Comparison of ENCODE assay signal across 18 cellular contexts in genomic region chr6:91337967-91338366, GRCh38.
DNase-seq lines count a peak whose midpoint lies in the region; ATAC-seq and TF ChIP-seq lines count a peak whose summit lies in the region.
"Had no signal": no experiment of that assay in that cellular context is flagged by ENCODE, and none has a peak within 500 bp of the region (broad histone marks: within the 10 kb centered on the region; RNA-seq: fewer than 3 reads in every experiment).

No MANE protein-coding gene starts in this region.

- no peak overlapping the region for H3K27ac Mint-ChIP-seq in Caco-2 (ENCODE audit: unreplicated experiment)
- no peak overlapping the region for H3K27ac Mint-ChIP-seq in HFFc6
- H3K27ac Mint-ChIP-seq in osteocyte (ENCODE audit: unreplicated experiment) = no peak overlapping the region

- no peak overlapping the region for H3K4me3 ChIP-seq in Caco-2 (ENCODE audit: low read depth, low read length)
- no peak overlapping the region for H3K4me3 ChIP-seq in colonic mucosa
- H3K4me3 ChIP-seq: pancreas had no signal

- H3K27me3 Mint-ChIP-seq in Caco-2 (ENCODE audit: insufficient read depth, unreplicated experiment) = peaks cover 3% of the 10 kb centered on the region
- H3K27me3 Mint-ChIP-seq in HFFc6 (ENCODE audit: insufficient read depth) = no peaks in the 10 kb centered on the region; the same call in 1 of the 2 replicates
- no peaks in the 10 kb centered on the region for H3K27me3 Mint-ChIP-seq in osteocyte (ENCODE audit: unreplicated experiment)

- H3K36me3 ChIP-seq in Caco-2 (ENCODE audit: control insufficient read depth, insufficient read depth, low read length) (no peaks in the 10 kb centered on the region), colonic mucosa (no peaks in the 10 kb centered on the region)
- H3K36me3 ChIP-seq: pancreas had no signal

- POLR2A ChIA-PET in Caco-2 (lab: Charles Lee) = no interaction called here

- no peak overlapping the region for H3K9ac ChIP-seq in colonic mucosa (ENCODE audit: low read depth in 2 of 2, low read length in 2 of 2)

- DNase-seq in Caco-2 (no peak), HFFc6 (no peak), colonic mucosa (no peak), osteocyte (ENCODE audit: extremely low spot score, unreplicated experiment) (no peak), NCI-H146 treated with DMSO at 0.1 percent for 48 hours (lab: John Stamatoyannopoulos, UW; ENCODE audit: unreplicated experiment) (no peak)
- DNase-seq: activated CD4-positive, alpha-beta T cell treated with anti-CD3 and anti-CD28 coated beads for 48 hours; activated CD8-positive, alpha-beta memory T cell treated with anti-CD3 and anti-CD28 coated beads, Interleukin-2, amount 50 U/mL, for 48 hours; activated gamma-delta T cell treated with Interleukin-2 at 50 U/mL for 16 hours; anterior cingulate cortex; C1 segment of cervical spinal cord; NCI-H1048; NCI-H526 treated with DMSO at 0.1 percent for 48 hours; pancreas; small intestine; T1000 had no signal

- no peaks in the 10 kb centered on the region for H3K36me3 Mint-ChIP-seq in Caco-2 (ENCODE audit: insufficient read depth, unreplicated experiment)
- H3K36me3 Mint-ChIP-seq in HFFc6 (ENCODE audit: low read depth) = no peaks in the 10 kb centered on the region; the same call in 1 of the 2 replicates
- peaks cover 10% of the 10 kb centered on the region for H3K36me3 Mint-ChIP-seq in osteocyte (ENCODE audit: unreplicated experiment)

- ATAC-seq in HG02870 (IDR thresholded peaks at IDR 0.05; ENCODE audit: unreplicated experiment) (no peak), GM18498 (IDR thresholded peaks at IDR 0.05; ENCODE audit: unreplicated experiment) (no peak)
- ATAC-seq: pancreas had no signal

- H3K9me3 ChIP-seq in Caco-2 = no peaks in the 10 kb centered on the region
- H3K9me3 ChIP-seq in colonic mucosa = no peaks in the 10 kb centered on the region
- H3K9me3 ChIP-seq: pancreas had no signal

- H3K4me1 Mint-ChIP-seq in Caco-2 (ENCODE audit: low read depth, unreplicated experiment) (no peaks in the 10 kb centered on the region), HFFc6 (ENCODE audit: low read depth) (no peaks in the 10 kb centered on the region), osteocyte (ENCODE audit: unreplicated experiment) (peaks cover 8% of the 10 kb centered on the region)

- TF ChIP-seq CTCF in Caco-2 (IDR thresholded peaks at IDR 0.05; ENCODE audit: insufficient read depth in 1 of 2, low read depth in 1 of 2, low read length in 1 of 2, severe bottlenecking in 1 of 2, unreplicated experiment in 1 of 2) (peak; percentile 11 to 29), HFFc6 (IDR thresholded peaks at IDR 0.05) (peak; percentile 58), colonic mucosa (IDR thresholded peaks at IDR 0.05) (peak; percentile 17), osteocyte (IDR thresholded peaks at IDR 0.05) (peak; percentile 19)

- H3K9me3 Mint-ChIP-seq in Caco-2 (ENCODE audit: unreplicated experiment) (no peaks in the 10 kb centered on the region), HFFc6 (peaks cover 35% of the 10 kb centered on the region), osteocyte (ENCODE audit: unreplicated experiment) (peaks cover 12% of the 10 kb centered on the region)

- H3K4me1 ChIP-seq in Caco-2 (no peaks in the 10 kb centered on the region), colonic mucosa (no peaks in the 10 kb centered on the region)
- H3K4me1 ChIP-seq: pancreas had no signal

- H3K4me3 Mint-ChIP-seq in Caco-2 (ENCODE audit: unreplicated experiment) (no peak overlapping the region), HFFc6 (no peak overlapping the region), osteocyte (ENCODE audit: unreplicated experiment) (no peak overlapping the region)

- CTCF ChIA-PET in Caco-2 (lab: Charles Lee) = interaction anchor here (1.1 kb wide), 1 partner anchor 21 kb away, joined by 3 read pairs; no protein-coding TSS in a partner anchor

- no peak overlapping the region for H3K27ac ChIP-seq in colonic mucosa
- H3K27ac ChIP-seq: HL-60, pancreas had no signal

- no TSS peak for BruUV-seq in Caco-2 (replicated peaks; lab: Mats Ljungman, UMichigan)

- intact Hi-C loops in Caco-2 (cut with micrococcal nuclease; ENCODE audit: unreplicated experiment) (loop anchor here (10.0 kb wide), 1 partner anchor 1307 kb away; no protein-coding TSS in a partner anchor), colonic mucosa (cut with DNase I) (no loop called here)

- H3K27me3 ChIP-seq in Caco-2 (replicated peaks; ENCODE audit: control insufficient read depth, insufficient read depth, low read length) (no peaks in the 10 kb centered on the region), colonic mucosa (no peaks in the 10 kb centered on the region)
- H3K27me3 ChIP-seq: pancreas had no signal
